17 cellular contexts compared by ENCODE assay signal in genomic region chr18:59015531-59016152, GRCh38.
A peak's percentile ranks its signal among the peaks of the same experiment; 100 is the strongest.
DNase-seq lines count a peak whose midpoint lies in the region; ATAC-seq, FAIRE-seq and TF ChIP-seq lines count a peak whose summit lies in the region.
"Had no signal": no experiment of that assay in that cellular context is flagged by ENCODE, and none has a peak within 500 bp of the region (broad histone marks: within the 10 kb centered on the region; RNA-seq: fewer than 3 reads in every experiment).

No MANE protein-coding gene starts in this region.

- H3K4me1 Mint-ChIP-seq in activated naive CD4-positive, alpha-beta T cell treated with anti-CD3 and anti-CD28 coated beads, Interleukin-2, amount 50 U/mL, for 24 hours: no peaks in the 10 kb centered on the region
- no peaks in the 10 kb centered on the region for H3K4me1 Mint-ChIP-seq in activated naive CD4-positive, alpha-beta T cell treated with anti-CD3 and anti-CD28 coated beads for 36 hours (ENCODE audit: low read depth)
- peaks cover 21% of the 10 kb centered on the region for H3K4me1 Mint-ChIP-seq in osteocyte (ENCODE audit: unreplicated experiment)

- H3K18ac ChIP-seq in H1 (ENCODE audit: extremely low read depth, low read length): no peak overlapping the region

- no peak overlapping the region for H3K9ac ChIP-seq in H1 (replicated peaks in 1 of 4; ENCODE audit: extremely low read depth in 1 of 4, low read depth in 3 of 4, low read length in 3 of 4)

- H3K4me3 Mint-ChIP-seq in activated naive CD4-positive, alpha-beta T cell treated with anti-CD3 and anti-CD28 coated beads, Interleukin-2, amount 50 U/mL, for 24 hours: no peak overlapping the region
- H3K4me3 Mint-ChIP-seq in activated naive CD4-positive, alpha-beta T cell treated with anti-CD3 and anti-CD28 coated beads for 36 hours: no peak overlapping the region
- no peak overlapping the region for H3K4me3 Mint-ChIP-seq in osteocyte (ENCODE audit: unreplicated experiment)

- no peaks in the 10 kb centered on the region for H3K79me1 ChIP-seq in H1 (ENCODE audit: low read depth, low read length)

- TF ChIP-seq CTCF in H1 (IDR thresholded peaks at IDR 0.05; ENCODE audit: control extremely low read depth in 1 of 3, insufficient read depth in 1 of 3, low read depth in 1 of 3, low read length in 3 of 3) (no peak), osteocyte (IDR thresholded peaks at IDR 0.05) (no peak), spleen (IDR thresholded peaks at IDR 0.05 in 8 of 11, conservative IDR thresholded peaks at IDR 0.05 in 3 of 11) (no peak)

- H2AFZ ChIP-seq in H1 (ENCODE audit: low read length): peak overlapping the region; percentile 5; the same call in 1 of the 2 replicates

- H3K9me3 ChIP-seq in H1 (ENCODE audit: insufficient read depth in 2 of 2, low read depth in 1 of 2, low read length in 1 of 2) (0 out of 4 replicates have a peak, but pooled peaks cover 0 to 6% of the 10 kb centered on the region in 2 experiments), spleen (peaks cover 0 to 16% (median 2%) of the 10 kb centered on the region in 8 donors)
- H3K9me3 ChIP-seq: SJSA1 had no signal

- no peak overlapping the region for H4K91ac ChIP-seq in H1 (replicated peaks; ENCODE audit: insufficient read length, low read length)

- H4K8ac ChIP-seq in H1 (ENCODE audit: extremely low read depth, insufficient read depth, low read length): peak overlapping the region; percentile 20; the same call in 1 of the 2 replicates

- H3K36me3 Mint-ChIP-seq in activated naive CD4-positive, alpha-beta T cell treated with anti-CD3 and anti-CD28 coated beads, Interleukin-2, amount 50 U/mL, for 24 hours: peaks cover 3% of the 10 kb centered on the region
- H3K36me3 Mint-ChIP-seq in activated naive CD4-positive, alpha-beta T cell treated with anti-CD3 and anti-CD28 coated beads for 36 hours (ENCODE audit: low read depth): no peaks in the 10 kb centered on the region
- peaks cover 2% of the 10 kb centered on the region for H3K36me3 Mint-ChIP-seq in osteocyte (ENCODE audit: unreplicated experiment)

- H3K79me2 ChIP-seq in H1 (ENCODE audit: control insufficient read depth in 1 of 2, insufficient read depth in 2 of 2, low read length in 2 of 2): no peaks in the 10 kb centered on the region

- CTCF ChIA-PET in activated naive CD4-positive, alpha-beta T cell treated with anti-CD3 and anti-CD28 coated beads for 36 hours (lab: Charles Lee): no interaction called here
- CTCF ChIA-PET in H1 (lab: Charles Lee; ENCODE audit: partially characterized antibody): interaction anchor here (1.3 kb wide), 1 partner anchor 46 kb away, joined by 3 read pairs; no protein-coding TSS in a partner anchor

- H2BK120ac ChIP-seq in H1 (replicated peaks; ENCODE audit: low read depth, low read length): no peak overlapping the region

- WGBS in H1 (ENCODE audit: extremely low coverage in 1 of 2, insufficient coverage in 1 of 2, insufficient read length in 1 of 2, insufficient replicate concordance in 2 of 2, low coverage in 1 of 2, low lambda C conversion rate in 2 of 2, missing lambda C conversion rate in 1 of 2), 2 experiments: 89% methylated on average over 2 of the region's 5 CpGs; no CpG with 5 or more reads in 1 of the 2 experiments
- WGBS in spleen, 5 donors: 87 to 96% (median 91%) methylated on average over 5 of the region's 5 CpGs

- TF ChIP-seq RAD21 in H1 (IDR thresholded peaks at IDR 0.05 in 1 of 2, conservative IDR thresholded peaks at IDR 0.05 in 1 of 2; ENCODE audit: low read depth in 2 of 2, low read length in 2 of 2): no peak

- TF ChIP-seq POLR2A in H1 (IDR thresholded peaks at IDR 0.05; ENCODE audit: control extremely low read depth in 1 of 2, low read depth in 2 of 2, low read length in 2 of 2) (no peak), spleen (IDR thresholded peaks at IDR 0.05) (no peak)

- H3K4me2 ChIP-seq in H1 (ENCODE audit: insufficient read depth in 1 of 2, low read depth in 2 of 2, low read length in 2 of 2): no peak overlapping the region

- no peak for DNase-seq in activated naive CD4-positive, alpha-beta T cell treated with anti-CD3 and anti-CD28 coated beads for 36 hours
- peak; percentile 24 for DNase-seq in NCI-H524 treated with DMSO at 0.1 percent for 48 hours (lab: John Stamatoyannopoulos, UW)
- DNase-seq in H1 (ENCODE audit: low read depth in 1 of 2, low spot score in 2 of 2): peak in 1 of 2 experiments; percentile 26
- peak; percentile 49 for DNase-seq in osteocyte (ENCODE audit: extremely low spot score, unreplicated experiment)
- no peak for DNase-seq in stimulated activated CD4-positive, alpha-beta T cell treated with anti-CD3 and anti-CD28 coated beads, Interleukin-4, amount 100 ng/mL, for 1 hour
- DNase-seq in spleen: no peak
- DNase-seq: AML-193, DMS79 treated with DMSO at 0.1 percent for 48 hours, Kasumi-1, NCI-H1694 treated with DMSO at 0.1 percent for 48 hours, NCI-H2081 treated with DMSO at 0.1 percent for 48 hours, NCI-H774 had no signal

- peaks cover 6% of the 10 kb centered on the region for H3K27me3 Mint-ChIP-seq in activated naive CD4-positive, alpha-beta T cell treated with anti-CD3 and anti-CD28 coated beads, Interleukin-2, amount 50 U/mL, for 24 hours
- H3K27me3 Mint-ChIP-seq in activated naive CD4-positive, alpha-beta T cell treated with anti-CD3 and anti-CD28 coated beads for 36 hours (ENCODE audit: low read depth): peaks cover 12% of the 10 kb centered on the region
- H3K27me3 Mint-ChIP-seq in osteocyte (ENCODE audit: unreplicated experiment): no peaks in the 10 kb centered on the region

- H4K20me1 ChIP-seq in H1 (replicated peaks in 1 of 2; ENCODE audit: control insufficient read depth in 1 of 2, insufficient read depth in 2 of 2, low read length in 2 of 2): no peaks in the 10 kb centered on the region

- H3K36me3 ChIP-seq in H1 (ENCODE audit: control insufficient read depth in 2 of 4, insufficient read depth in 4 of 4, low read length in 3 of 4): no peaks in the 10 kb centered on the region
- no peaks in the 10 kb centered on the region for H3K36me3 ChIP-seq in spleen
- H3K36me3 ChIP-seq: SJSA1 had no signal

- no peak overlapping the region for H3K4ac ChIP-seq in H1 (replicated peaks; ENCODE audit: insufficient read length, low read depth, low read length)

- no peak overlapping the region for H2AK5ac ChIP-seq in H1 (ENCODE audit: low read depth, low read length)

- no peak overlapping the region for H4K5ac ChIP-seq in H1 (ENCODE audit: insufficient read length, low read depth, low read length)

- intact Hi-C loops in activated naive CD4-positive, alpha-beta T cell treated with anti-CD3 and anti-CD28 coated beads for 36 hours (cut with micrococcal nuclease): no loop called here
- intact Hi-C loops in spleen (cut with DNase I; ENCODE audit: low total_unique reads): no loop called here

- no peak overlapping the region for H3K23ac ChIP-seq in H1 (ENCODE audit: insufficient read length)

- no peak overlapping the region for H3K56ac ChIP-seq in H1 (replicated peaks; ENCODE audit: insufficient read length, low read depth, low read length)

- no peaks in the 10 kb centered on the region for H3K23me2 ChIP-seq in H1 (ENCODE audit: low read depth, low read length)

- TF ChIP-seq EP300 in H1 (IDR thresholded peaks at IDR 0.05; ENCODE audit: borderline replicate concordance in 1 of 2, low read depth in 2 of 2, low read length in 2 of 2): no peak

- no peaks in the 10 kb centered on the region for H3K4me1 ChIP-seq in H1 (replicated peaks in 1 of 4; ENCODE audit: control insufficient read depth in 3 of 4, insufficient read depth in 4 of 4, low read length in 3 of 4)
- no peaks in the 10 kb centered on the region for H3K4me1 ChIP-seq in spleen
- H3K4me1 ChIP-seq: SJSA1 had no signal

- H3K9me3 Mint-ChIP-seq in activated naive CD4-positive, alpha-beta T cell treated with anti-CD3 and anti-CD28 coated beads, Interleukin-2, amount 50 U/mL, for 24 hours: peaks cover 5% of the 10 kb centered on the region
- H3K9me3 Mint-ChIP-seq in activated naive CD4-positive, alpha-beta T cell treated with anti-CD3 and anti-CD28 coated beads for 36 hours: peaks cover 10% of the 10 kb centered on the region
- H3K9me3 Mint-ChIP-seq in osteocyte (ENCODE audit: unreplicated experiment): peaks cover 22% of the 10 kb centered on the region

- H2BK12ac ChIP-seq in H1 (ENCODE audit: low read depth, low read length): no peak overlapping the region

- peak overlapping the region; percentile 7 for H3K27ac Mint-ChIP-seq in activated naive CD4-positive, alpha-beta T cell treated with anti-CD3 and anti-CD28 coated beads, Interleukin-2, amount 50 U/mL, for 24 hours
- H3K27ac Mint-ChIP-seq in activated naive CD4-positive, alpha-beta T cell treated with anti-CD3 and anti-CD28 coated beads for 36 hours: no peak overlapping the region
- no peak overlapping the region for H3K27ac Mint-ChIP-seq in osteocyte (ENCODE audit: unreplicated experiment)

- no peak for ATAC-seq in HG02642 (IDR thresholded peaks at IDR 0.05; ENCODE audit: poor library complexity, unreplicated experiment)
- ATAC-seq: Right ventricle myocardium inferior had no signal

- no peak overlapping the region for H2BK20ac ChIP-seq in H1 (ENCODE audit: low read length)

- H2BK5ac ChIP-seq in H1 (ENCODE audit: low read depth, low read length): no peak overlapping the region

- FAIRE-seq in H1 (lab: Jason Lieb, UNC): no peak

- H3K27me3 ChIP-seq in H1 (replicated peaks in 1 of 4; ENCODE audit: control insufficient read depth in 3 of 4, extremely low read depth in 1 of 4, insufficient read depth in 3 of 4, low read length in 3 of 4) (no peaks in the 10 kb centered on the region), spleen (replicated peaks in 1 of 7) (no peaks in the 10 kb centered on the region)
- H3K27me3 ChIP-seq: SJSA1 had no signal

- POLR2A ChIA-PET in H1 (lab: Charles Lee; ENCODE audit: partially characterized antibody): interaction anchor here (2.2 kb wide), 1 partner anchor 10 kb away, joined by 6 read pairs; no protein-coding TSS in a partner anchor

- no peak overlapping the region for H3K14ac ChIP-seq in H1 (ENCODE audit: insufficient read length)

- H2BK15ac ChIP-seq in H1 (ENCODE audit: low read length): no peak overlapping the region

- H3K27ac ChIP-seq in H1 (ENCODE audit: low read depth, low read length) (no peak overlapping the region), spleen (no peak overlapping the region)
- H3K27ac ChIP-seq: C4-2B, SJSA1 had no signal

- H3K4me3 ChIP-seq in H1 (ENCODE audit: extremely low read depth in 1 of 4, insufficient read depth in 2 of 4, low read depth in 3 of 4, low read length in 4 of 4): no peak overlapping the region
- H3K4me3 ChIP-seq in spleen: no peak overlapping the region
- H3K4me3 ChIP-seq: SJSA1 had no signal

TF ChIP-seq in H1, 55 proteins besides CTCF, POLR2A, EP300 and RAD21 (continues in another document):
- TF ChIP-seq EZH2 (IDR thresholded peaks at IDR 0.05; ENCODE audit: low read depth, low read length, severe bottlenecking): no peak
- no peak for TF ChIP-seq CHD2 (IDR thresholded peaks at IDR 0.05; ENCODE audit: low read length)
- no peak for TF ChIP-seq SAP30 (IDR thresholded peaks at IDR 0.05; ENCODE audit: insufficient read depth, insufficient replicate concordance, low read length)
- TF ChIP-seq ASH2L (IDR thresholded peaks at IDR 0.05; ENCODE audit: low read length): no peak

Comparison
In these comparisons a context has a peak if more than half of its experiments do, and no peak if none do; other contexts are left out.
1. DNase-seq: peak in NCI-H524 treated with DMSO at 0.1 percent for 48 hours (single experiment) and osteocyte (single experiment); none in activated naive CD4-positive, alpha-beta T cell treated with anti-CD3 and anti-CD28 coated beads for 36 hours (single experiment), stimulated activated CD4-positive, alpha-beta T cell treated with anti-CD3 and anti-CD28 coated beads, Interleukin-4, amount 100 ng/mL, for 1 hour (single experiment) and spleen (single experiment).